In genomic region chr20:23205221-23205620, GRCh38 we compare ENCODE assay signal across 11 cellular contexts.
DNase-seq lines count a peak whose midpoint lies in the region; ATAC-seq, FAIRE-seq and TF ChIP-seq lines count a peak whose summit lies in the region.
"Had no signal": no experiment of that assay in that cellular context is flagged by ENCODE, and none has a peak within 500 bp of the region (broad histone marks: within the 10 kb centered on the region; RNA-seq: fewer than 3 reads in every experiment).

No MANE protein-coding gene starts in this region.

- H3K79me2 ChIP-seq in K562 (ENCODE audit: control insufficient read depth, insufficient read depth, low read length) (no peaks in the 10 kb centered on the region), SK-N-SH (ENCODE audit: insufficient read depth) (no peaks in the 10 kb centered on the region)
- H3K79me2 ChIP-seq: parathyroid adenoma had no signal

- TF ChIP-seq EP300 in K562 (IDR thresholded peaks at IDR 0.05; ENCODE audit: low read length) (no peak), SK-N-SH (IDR thresholded peaks at IDR 0.05; ENCODE audit: borderline replicate concordance in 1 of 2, low read depth in 1 of 2, low read length in 1 of 2) (no peak)

- H3K9me3 ChIP-seq in HUES64 (ENCODE audit: insufficient read depth, low read depth, low read length) (no peaks in the 10 kb centered on the region), K562 (replicated peaks; ENCODE audit: control insufficient read depth, insufficient read depth, low read depth, low read length) (no peaks in the 10 kb centered on the region), subcutaneous abdominal adipose tissue (ENCODE audit: control insufficient read depth in 5 of 5, low read length in 5 of 5) (no peaks in the 10 kb centered on the region), SK-N-SH (no peaks in the 10 kb centered on the region), WERI-Rb-1 (ENCODE audit: severe bottlenecking) (no peaks in the 10 kb centered on the region)
- H3K9me3 ChIP-seq: BE2C had no signal

- no peaks in the 10 kb centered on the region for H4K20me1 ChIP-seq in K562 (replicated peaks; ENCODE audit: control insufficient read depth, insufficient read depth, low read length)
- H4K20me1 ChIP-seq in SK-N-SH (ENCODE audit: insufficient read depth), result no peaks in the 10 kb centered on the region

- H3K36me3 ChIP-seq in HUES64 (ENCODE audit: insufficient read depth, low read length), result no peaks in the 10 kb centered on the region
- no peaks in the 10 kb centered on the region for H3K36me3 ChIP-seq in K562 (ENCODE audit: control insufficient read depth, insufficient read depth, low read length)
- no peaks in the 10 kb centered on the region for H3K36me3 ChIP-seq in subcutaneous abdominal adipose tissue (ENCODE audit: control insufficient read depth in 5 of 5, insufficient read depth in 5 of 5, low read length in 5 of 5)
- H3K36me3 ChIP-seq in SK-N-SH (replicated peaks in 1 of 2; ENCODE audit: control insufficient read depth in 1 of 2, insufficient read depth in 2 of 2, low read length in 1 of 2), result no peaks in the 10 kb centered on the region
- H3K36me3 ChIP-seq in WERI-Rb-1, result no peaks in the 10 kb centered on the region
- H3K36me3 ChIP-seq: BE2C had no signal

- TF ChIP-seq CTCF in K562 (IDR thresholded peaks at IDR 0.05 in 2 of 3, conservative IDR thresholded peaks at IDR 0.05 in 1 of 3; ENCODE audit: insufficient read depth in 2 of 3, low read depth in 1 of 3, low read length in 3 of 3) (no peak), SK-N-SH (IDR thresholded peaks at IDR 0.05) (no peak), WERI-Rb-1 (IDR thresholded peaks at IDR 0.05; ENCODE audit: low read depth, low read length) (no peak)

- TF ChIP-seq RAD21 in K562 (CRISPR knock-in tag; conservative IDR thresholded peaks at IDR 0.05 in 1 of 2, IDR thresholded peaks at IDR 0.05 in 1 of 2), result no peak
- no peak for TF ChIP-seq RAD21 in SK-N-SH (IDR thresholded peaks at IDR 0.05; ENCODE audit: low read length)

- no peak overlapping the region for H3K4me2 ChIP-seq in K562 (ENCODE audit: insufficient read depth, low read length)
- H3K4me2 ChIP-seq in SK-N-SH, result no peak overlapping the region

- FAIRE-seq in K562 (lab: Jason Lieb, UNC), result no peak

- ATAC-seq in K562, result no peak
- peak; percentile 60 for ATAC-seq in left colon

- H2AFZ ChIP-seq in K562 (ENCODE audit: low read depth, low read length) (peak overlapping the region; percentile 73), SK-N-SH (ENCODE audit: low read depth) (no peak overlapping the region)
- H2AFZ ChIP-seq: parathyroid adenoma had no signal

- H3F3A ChIP-seq in SK-N-SH (replicated peaks; ENCODE audit: insufficient read depth), result no peaks in the 10 kb centered on the region

- H3K27me3 ChIP-seq in HUES64 (ENCODE audit: insufficient read depth, low read length) (peaks cover 21% of the 10 kb centered on the region; the same call in 1 of the 2 replicates), K562 (ENCODE audit: control insufficient read depth in 2 of 2, insufficient read depth in 2 of 2, low read length in 2 of 2) (no peaks in the 10 kb centered on the region), subcutaneous abdominal adipose tissue (ENCODE audit: control insufficient read depth in 5 of 5, insufficient read depth in 4 of 5, low read length in 5 of 5) (peaks cover 0 to 5% (median 0%) of the 10 kb centered on the region in 5 donors), SK-N-SH (ENCODE audit: insufficient read depth) (peaks cover 75% of the 10 kb centered on the region), WERI-Rb-1 (ENCODE audit: insufficient read depth, low read depth, severe bottlenecking) (peaks cover 81% of the 10 kb centered on the region)
- H3K27me3 ChIP-seq: BE2C had no signal

- POLR2A ChIA-PET in K562 (lab: Yijun Ruan, JAX), result no interaction called here
- POLR2A ChIA-PET in SK-N-SH (lab: Yijun Ruan, JAX), result no interaction called here

- DNase-seq in K562 (ENCODE audit: extremely low read depth in 1 of 4, low spot score in 3 of 4) (no peak), left colon (no peak), SK-N-SH (no peak), KBM-7 (no peak), WERI-Rb-1 (no peak)
- no peak for DNase-seq in NK-92 treated with Interleukin-12 subunit alpha and Interleukin-12 subunit beta, amount 100 ng/mL, for 24 hours (lab: John Stamatoyannopoulos, UW)
- DNase-seq: BE2C; stimulated activated CD4-positive, alpha-beta T cell treated with anti-CD3 and anti-CD28 coated beads, Interleukin-15, amount 100 ng/mL, for 24 hours had no signal

- no TSS peak for BruUV-seq in K562 (replicated peaks; lab: Mats Ljungman, UMichigan)

- in situ Hi-C loops in K562 (cut with MboI), result no loop called here
- in situ Hi-C loops in KBM-7 (cut with MboI; ENCODE audit: low pct_unique_long_range_greater_than_20kb, low sequenced_read_pairs), result loop anchor here (25.0 kb wide), 1 partner anchor 132 kb away; no protein-coding TSS in a partner anchor

- H3K4me3 ChIP-seq in HUES64 (ENCODE audit: low read length) (no peak overlapping the region), K562 (no peak overlapping the region), subcutaneous abdominal adipose tissue (ENCODE audit: low read depth in 1 of 5, low read length in 5 of 5) (no peak overlapping the region), SK-N-SH (ENCODE audit: low read depth in 2 of 2, low read length in 1 of 2) (no peak overlapping the region), WERI-Rb-1 (ENCODE audit: low read depth, low read length) (no peak overlapping the region)

- peak overlapping the region; percentile 1; the same call in 1 of the 2 replicates for H3K27ac ChIP-seq in HUES64 (ENCODE audit: low read depth, low read length)
- no peak overlapping the region for H3K27ac ChIP-seq in K562 (ENCODE audit: extremely low read depth, low read depth, low read length)
- H3K27ac ChIP-seq in subcutaneous abdominal adipose tissue (ENCODE audit: low read depth, low read length), result peak overlapping the region; percentile 26
- no peak overlapping the region for H3K27ac ChIP-seq in SK-N-SH (ENCODE audit: low read depth in 2 of 2, low read length in 1 of 2)
- no peak overlapping the region for H3K27ac ChIP-seq in WERI-Rb-1
- H3K27ac ChIP-seq: parathyroid adenoma had no signal

- CTCF ChIA-PET in K562 (lab: Yijun Ruan, JAX; ENCODE audit: low intra/inter-chr PET ratio) (no interaction called here), SK-N-SH (lab: Yijun Ruan, JAX) (no interaction called here)

- TF ChIP-seq POLR2A in K562 (conservative IDR thresholded peaks at IDR 0.05), result no peak

- 42% methylated on average over 6 of the region's 6 CpGs for WGBS in HUES64
- WGBS in K562 (ENCODE audit: insufficient coverage, low coverage, missing lambda C conversion rate), result 85% methylated on average over 6 of the region's 6 CpGs
- WGBS in SK-N-SH (ENCODE audit: low lambda C conversion rate), result 12% methylated on average over 6 of the region's 6 CpGs

- H3K9ac ChIP-seq in HUES64 (ENCODE audit: low read depth, low read length) (no peak overlapping the region), K562 (ENCODE audit: insufficient read depth in 1 of 2, low read depth in 2 of 2, low read length in 2 of 2) (no peak overlapping the region), subcutaneous abdominal adipose tissue (ENCODE audit: low read length in 5 of 5) (no peak overlapping the region), SK-N-SH (no peak overlapping the region)
- H3K9ac ChIP-seq: parathyroid adenoma had no signal

- intact Hi-C loops in K562 (cut with micrococcal nuclease) (no loop called here), left colon (cut with DNase I, micrococcal nuclease) (no loop called here)

- peaks cover 24% of the 10 kb centered on the region for H3K4me1 ChIP-seq in HUES64 (ENCODE audit: insufficient read depth, low read length)
- H3K4me1 ChIP-seq in K562 (replicated peaks in 1 of 2; ENCODE audit: control insufficient read depth in 2 of 2, insufficient read depth in 2 of 2, low read length in 2 of 2), result peaks cover 9 to 21% of the 10 kb centered on the region in 2 experiments; a peak in 4 of 5 replicates
- peaks cover 5 to 74% (median 22%) of the 10 kb centered on the region in 5 donors for H3K4me1 ChIP-seq in subcutaneous abdominal adipose tissue (ENCODE audit: control insufficient read depth in 5 of 5, insufficient read depth in 5 of 5, low read length in 5 of 5)
- H3K4me1 ChIP-seq in SK-N-SH (ENCODE audit: control insufficient read depth in 1 of 2, insufficient read depth in 2 of 2, low read depth in 1 of 2, low read length in 1 of 2), result no peaks in the 10 kb centered on the region
- H3K4me1 ChIP-seq: BE2C, parathyroid adenoma had no signal

- H3K9me1 ChIP-seq in K562 (ENCODE audit: control insufficient read depth, insufficient read depth, low read length), result no peaks in the 10 kb centered on the region

- H3K9me2 ChIP-seq in SK-N-SH, result no peaks in the 10 kb centered on the region

TF ChIP-seq in K562, 482 proteins besides CTCF, POLR2A, EP300 and RAD21 (continues in another document):
- TF ChIP-seq, protein P1, sequence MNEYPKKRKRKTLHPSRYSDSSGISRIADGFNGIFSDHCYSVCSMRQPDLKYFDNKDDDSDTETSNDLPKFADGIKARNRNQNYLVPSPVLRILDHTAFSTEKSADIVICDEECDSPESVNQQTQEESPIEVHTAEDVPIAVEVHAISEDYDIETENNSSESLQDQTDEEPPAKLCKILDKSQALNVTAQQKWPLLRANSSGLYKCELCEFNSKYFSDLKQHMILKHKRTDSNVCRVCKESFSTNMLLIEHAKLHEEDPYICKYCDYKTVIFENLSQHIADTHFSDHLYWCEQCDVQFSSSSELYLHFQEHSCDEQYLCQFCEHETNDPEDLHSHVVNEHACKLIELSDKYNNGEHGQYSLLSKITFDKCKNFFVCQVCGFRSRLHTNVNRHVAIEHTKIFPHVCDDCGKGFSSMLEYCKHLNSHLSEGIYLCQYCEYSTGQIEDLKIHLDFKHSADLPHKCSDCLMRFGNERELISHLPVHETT (CRISPR knock-in tag; conservative IDR thresholded peaks at IDR 0.05 in 1 of 2, IDR thresholded peaks at IDR 0.05 in 1 of 2), result no peak
- TF ChIP-seq BDP1 (IDR thresholded peaks at IDR 0.05; ENCODE audit: insufficient read depth, insufficient read length), result no peak

TF ChIP-seq in SK-N-SH, 30 proteins besides CTCF, POLR2A, EP300 and RAD21 (continues in another document):
- no peak for TF ChIP-seq JUND (IDR thresholded peaks at IDR 0.05)
- no peak for TF ChIP-seq POLR2AphosphoS5 (IDR thresholded peaks at IDR 0.05; ENCODE audit: low read depth, low read length)
- TF ChIP-seq FOSL2 (IDR thresholded peaks at IDR 0.05; ENCODE audit: borderline replicate concordance, low read depth), result no peak
- TF ChIP-seq CHD2 (IDR thresholded peaks at IDR 0.05; ENCODE audit: low read length, partially characterized antibody), result no peak
- TF ChIP-seq NRF1 (IDR thresholded peaks at IDR 0.05; ENCODE audit: low read depth, low read length), result no peak
- TF ChIP-seq GATA2 (CRISPR knock-in tag; IDR thresholded peaks at IDR 0.05), result no peak
- no peak for TF ChIP-seq FOXM1 (IDR thresholded peaks at IDR 0.05; ENCODE audit: low read depth)
- no peak for TF ChIP-seq SMC3 (IDR thresholded peaks at IDR 0.05; ENCODE audit: low read depth, low read length)
- no peak for TF ChIP-seq YY1 (IDR thresholded peaks at IDR 0.05; ENCODE audit: low read depth)

Comparison
In these comparisons a context has a peak if more than half of its experiments do, and no peak if none do; other contexts are left out.
1. H3K27ac ChIP-seq: peak in HUES64 (single experiment) and subcutaneous abdominal adipose tissue (single experiment); none in K562 (single experiment), SK-N-SH (0 of 2) and WERI-Rb-1 (single experiment).